1 cellular context compared by ENCODE assay signal in the genomic region with DNA sequence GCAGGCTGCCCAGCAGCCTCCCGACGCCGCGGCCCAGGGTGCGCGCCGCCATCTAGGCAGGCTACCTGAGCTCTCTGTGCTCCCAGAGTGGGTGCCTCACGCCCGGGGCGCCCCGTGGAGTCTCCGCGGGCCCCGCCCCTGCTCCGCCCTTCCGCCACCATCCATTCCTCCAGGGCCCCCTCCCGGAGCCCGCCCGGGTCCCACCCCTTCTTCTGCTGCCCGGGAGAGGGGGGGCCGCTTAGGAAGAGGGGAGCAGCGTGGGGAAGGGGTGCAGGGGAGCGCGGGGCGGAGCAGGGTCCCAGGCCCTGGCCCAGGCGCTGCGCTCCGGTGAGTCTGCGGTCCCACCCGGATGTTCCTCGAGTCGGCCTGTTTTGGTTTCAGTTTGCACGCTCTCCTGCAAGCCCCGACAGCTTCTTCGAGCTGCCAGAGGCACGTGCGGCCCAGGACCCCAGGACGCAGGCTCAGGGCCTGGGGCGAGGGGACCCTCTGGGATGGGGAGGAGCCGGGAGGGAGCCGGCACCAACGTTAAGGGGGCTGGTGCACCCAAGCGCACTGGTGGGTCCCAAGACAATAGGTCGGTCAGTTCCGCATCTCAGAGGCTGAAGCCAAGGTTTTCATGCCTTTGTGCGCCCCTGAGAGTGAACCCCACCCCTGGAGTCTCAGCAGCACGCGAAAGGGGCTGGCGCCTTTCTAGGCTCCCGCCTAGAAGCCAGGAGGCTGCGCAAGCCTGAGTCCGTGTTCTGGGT.
TF ChIP-seq lines count a peak whose summit lies in the region.

A gene (minus strand): TSS at position 89 of the 746 bp plus-strand sequence. CDS start 37 bp downstream, at position 52.

TF ChIP-seq in HCT116, 20 proteins besides CTCF, POLR2A, EP300 and RAD21 (continued from another document):
- TF ChIP-seq, protein P1, sequence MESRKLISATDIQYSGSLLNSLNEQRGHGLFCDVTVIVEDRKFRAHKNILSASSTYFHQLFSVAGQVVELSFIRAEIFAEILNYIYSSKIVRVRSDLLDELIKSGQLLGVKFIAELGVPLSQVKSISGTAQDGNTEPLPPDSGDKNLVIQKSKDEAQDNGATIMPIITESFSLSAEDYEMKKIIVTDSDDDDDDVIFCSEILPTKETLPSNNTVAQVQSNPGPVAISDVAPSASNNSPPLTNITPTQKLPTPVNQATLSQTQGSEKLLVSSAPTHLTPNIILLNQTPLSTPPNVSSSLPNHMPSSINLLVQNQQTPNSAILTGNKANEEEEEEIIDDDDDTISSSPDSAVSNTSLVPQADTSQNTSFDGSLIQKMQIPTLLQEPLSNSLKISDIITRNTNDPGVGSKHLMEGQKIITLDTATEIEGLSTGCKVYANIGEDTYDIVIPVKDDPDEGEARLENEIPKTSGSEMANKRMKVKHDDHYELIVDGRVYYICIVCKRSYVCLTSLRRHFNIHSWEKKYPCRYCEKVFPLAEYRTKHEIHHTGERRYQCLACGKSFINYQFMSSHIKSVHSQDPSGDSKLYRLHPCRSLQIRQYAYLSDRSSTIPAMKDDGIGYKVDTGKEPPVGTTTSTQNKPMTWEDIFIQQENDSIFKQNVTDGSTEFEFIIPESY (IDR thresholded peaks at IDR 0.05; ENCODE audit: extremely low read depth, insufficient replicate concordance, low read length), result no peak
- TF ChIP-seq, protein P2, sequence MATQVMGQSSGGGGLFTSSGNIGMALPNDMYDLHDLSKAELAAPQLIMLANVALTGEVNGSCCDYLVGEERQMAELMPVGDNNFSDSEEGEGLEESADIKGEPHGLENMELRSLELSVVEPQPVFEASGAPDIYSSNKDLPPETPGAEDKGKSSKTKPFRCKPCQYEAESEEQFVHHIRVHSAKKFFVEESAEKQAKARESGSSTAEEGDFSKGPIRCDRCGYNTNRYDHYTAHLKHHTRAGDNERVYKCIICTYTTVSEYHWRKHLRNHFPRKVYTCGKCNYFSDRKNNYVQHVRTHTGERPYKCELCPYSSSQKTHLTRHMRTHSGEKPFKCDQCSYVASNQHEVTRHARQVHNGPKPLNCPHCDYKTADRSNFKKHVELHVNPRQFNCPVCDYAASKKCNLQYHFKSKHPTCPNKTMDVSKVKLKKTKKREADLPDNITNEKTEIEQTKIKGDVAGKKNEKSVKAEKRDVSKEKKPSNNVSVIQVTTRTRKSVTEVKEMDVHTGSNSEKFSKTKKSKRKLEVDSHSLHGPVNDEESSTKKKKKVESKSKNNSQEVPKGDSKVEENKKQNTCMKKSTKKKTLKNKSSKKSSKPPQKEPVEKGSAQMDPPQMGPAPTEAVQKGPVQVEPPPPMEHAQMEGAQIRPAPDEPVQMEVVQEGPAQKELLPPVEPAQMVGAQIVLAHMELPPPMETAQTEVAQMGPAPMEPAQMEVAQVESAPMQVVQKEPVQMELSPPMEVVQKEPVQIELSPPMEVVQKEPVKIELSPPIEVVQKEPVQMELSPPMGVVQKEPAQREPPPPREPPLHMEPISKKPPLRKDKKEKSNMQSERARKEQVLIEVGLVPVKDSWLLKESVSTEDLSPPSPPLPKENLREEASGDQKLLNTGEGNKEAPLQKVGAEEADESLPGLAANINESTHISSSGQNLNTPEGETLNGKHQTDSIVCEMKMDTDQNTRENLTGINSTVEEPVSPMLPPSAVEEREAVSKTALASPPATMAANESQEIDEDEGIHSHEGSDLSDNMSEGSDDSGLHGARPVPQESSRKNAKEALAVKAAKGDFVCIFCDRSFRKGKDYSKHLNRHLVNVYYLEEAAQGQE (IDR thresholded peaks at IDR 0.05; ENCODE audit: low read depth), result no peak
- TF ChIP-seq, protein P3, sequence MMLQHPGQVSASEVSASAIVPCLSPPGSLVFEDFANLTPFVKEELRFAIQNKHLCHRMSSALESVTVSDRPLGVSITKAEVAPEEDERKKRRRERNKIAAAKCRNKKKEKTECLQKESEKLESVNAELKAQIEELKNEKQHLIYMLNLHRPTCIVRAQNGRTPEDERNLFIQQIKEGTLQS (IDR thresholded peaks at IDR 0.05), result no peak
- no peak for TF ChIP-seq EGR1 (IDR thresholded peaks at IDR 0.05; ENCODE audit: low read depth)
- no peak for TF ChIP-seq CEBPB (IDR thresholded peaks at IDR 0.05; ENCODE audit: low read depth)
